In the genomic region with DNA sequence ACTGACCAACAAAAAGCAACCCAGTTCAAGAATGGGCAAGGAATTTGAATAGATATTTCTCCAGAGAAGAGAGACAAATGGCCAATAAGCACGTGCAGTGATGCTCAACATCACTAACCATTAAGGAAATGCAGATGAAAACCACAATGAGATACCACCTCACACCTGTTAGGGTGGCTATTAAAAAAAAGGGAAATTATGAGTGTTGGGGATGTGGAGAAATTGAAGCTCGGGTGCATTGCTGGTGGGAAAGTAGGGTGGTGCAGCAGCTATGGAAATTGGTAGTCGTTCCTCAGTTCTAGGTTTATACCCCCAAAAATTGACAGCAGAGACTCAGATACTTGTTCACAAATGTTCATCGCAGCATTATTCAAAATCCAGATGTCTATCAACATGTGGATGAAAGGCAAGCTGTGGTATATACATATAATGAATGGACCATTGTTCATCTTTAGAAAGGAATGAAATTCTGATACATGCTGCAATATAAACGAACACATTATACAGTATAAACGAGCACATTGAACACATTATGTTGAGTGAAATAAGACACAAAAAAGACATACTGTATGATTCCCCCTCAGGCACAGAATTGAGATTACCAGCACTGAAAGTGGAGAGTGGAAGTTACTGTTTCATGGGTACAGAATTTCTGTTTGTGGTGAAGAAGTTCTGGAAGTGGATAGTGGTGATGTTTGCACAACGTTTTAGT, we compare ENCODE assay signal across 8 cellular contexts. TPM values are rescaled to one million over a fixed set of nuclear protein-coding genes. Genes with fewer than 3 reads are reported as not detected.
DNase-seq lines count a peak whose midpoint lies in the region; ATAC-seq and TF ChIP-seq lines count a peak whose summit lies in the region.

No MANE protein-coding gene starts in this region.

- H3K18ac ChIP-seq in trophoblast cell (ENCODE audit: low read length) = no peak overlapping the region

- peak overlapping the region; percentile 91 for H3K27ac ChIP-seq in OCI-LY3 (ENCODE audit: low read length)
- H3K27ac ChIP-seq in endodermal cell (ENCODE audit: low read depth, low read length) = peak overlapping the region; percentile 89
- H3K27ac ChIP-seq in trophoblast cell (ENCODE audit: low read depth, low read length) = no peak overlapping the region

- H3K9me3 ChIP-seq in OCI-LY3 (ENCODE audit: insufficient read depth, low read length) (no peaks in the 10 kb centered on the region), endodermal cell (ENCODE audit: control insufficient read depth, low read length) (no peaks in the 10 kb centered on the region), trophoblast cell (ENCODE audit: insufficient read depth, low read depth, low read length) (no peaks in the 10 kb centered on the region)

- H3K36me3 ChIP-seq in OCI-LY3 (replicated peaks; ENCODE audit: low read depth, low read length) (peaks cover 29% of the 10 kb centered on the region), endodermal cell (ENCODE audit: control insufficient read depth, insufficient read depth, low read length) (peaks cover 8% of the 10 kb centered on the region), trophoblast cell (ENCODE audit: control insufficient read depth in 1 of 2, insufficient read depth in 2 of 2, low read length in 2 of 2) (peaks cover 0 to 3% of the 10 kb centered on the region in 2 experiments)

- no peak overlapping the region for H3K27ac Mint-ChIP-seq in endodermal cell

- H3K79me1 ChIP-seq in trophoblast cell (ENCODE audit: low read length) = peaks cover 8% of the 10 kb centered on the region

- H3K4me3 Mint-ChIP-seq in endodermal cell = peak overlapping the region; percentile 68

- H3K27me3 ChIP-seq in OCI-LY3 (ENCODE audit: low read depth, low read length) (no peaks in the 10 kb centered on the region), endodermal cell (ENCODE audit: control insufficient read depth, insufficient read depth, low read length, poor library complexity, severe bottlenecking) (no peaks in the 10 kb centered on the region), trophoblast cell (ENCODE audit: insufficient read depth, low read length) (no peaks in the 10 kb centered on the region)

- no peaks in the 10 kb centered on the region for H3K27me3 Mint-ChIP-seq in endodermal cell (ENCODE audit: insufficient read depth)

- H4K8ac ChIP-seq in trophoblast cell (ENCODE audit: low read depth, low read length) = no peak overlapping the region

- H3K79me2 ChIP-seq in OCI-LY3 (ENCODE audit: low read length) (peaks cover 68% of the 10 kb centered on the region), trophoblast cell (ENCODE audit: control insufficient read depth, insufficient read depth, low read length, poor library complexity) (peaks cover 9% of the 10 kb centered on the region)

- H3K14ac ChIP-seq in trophoblast cell (ENCODE audit: low read length) = no peak overlapping the region

- H2BK5ac ChIP-seq in trophoblast cell (ENCODE audit: low read depth, low read length, poor library complexity) = no peak overlapping the region

- WGBS in endodermal cell (ENCODE audit: insufficient coverage in 1 of 2, insufficient read length in 1 of 2), 2 experiments = 53 to 55% methylated on average over 5 to 7 of the region's 7 CpGs
- 100% methylated on average over 1 of the region's 7 CpGs for WGBS in trophoblast cell (ENCODE audit: extremely low coverage, insufficient coverage, insufficient read length)

- no peak overlapping the region for H4K12ac ChIP-seq in trophoblast cell (ENCODE audit: low read depth, low read length)

- no peak overlapping the region for H2BK120ac ChIP-seq in trophoblast cell (ENCODE audit: insufficient read depth, low read length, poor library complexity)

- TF ChIP-seq CTCF in OCI-LY3 (IDR thresholded peaks at IDR 0.05; ENCODE audit: low read depth, low read length) (no peak), endodermal cell (conservative IDR thresholded peaks at IDR 0.05) (no peak)

- ATAC-seq in HG02623 (IDR thresholded peaks at IDR 0.05; ENCODE audit: unreplicated experiment) = no peak

- peaks cover 13% of the 10 kb centered on the region for H3K4me1 Mint-ChIP-seq in endodermal cell

- H3K4me3 ChIP-seq in OCI-LY3 (ENCODE audit: low read length) = peak overlapping the region; percentile 88
- peak overlapping the region; percentile 100 for H3K4me3 ChIP-seq in endodermal cell (ENCODE audit: low read length)
- H3K4me3 ChIP-seq in trophoblast cell (ENCODE audit: low read depth, low read length) = no peak overlapping the region

- H3K4me1 ChIP-seq in OCI-LY3 (ENCODE audit: low read length) (peaks cover 32% of the 10 kb centered on the region), endodermal cell (ENCODE audit: control insufficient read depth, insufficient read depth, low read length) (no peaks in the 10 kb centered on the region), trophoblast cell (ENCODE audit: control insufficient read depth in 1 of 2, insufficient read depth in 2 of 2, low read length in 2 of 2) (peaks cover 3% of the 10 kb centered on the region in 2 experiments)

- H4K91ac ChIP-seq in trophoblast cell (ENCODE audit: low read depth, low read length) = no peak overlapping the region

- H2BK12ac ChIP-seq in trophoblast cell (ENCODE audit: low read length) = no peak overlapping the region

- H2AK5ac ChIP-seq in trophoblast cell (ENCODE audit: low read length) = no peak overlapping the region

- H3K4me2 ChIP-seq in OCI-LY3 (ENCODE audit: low read length) = peak overlapping the region; percentile 89
- H3K4me2 ChIP-seq in trophoblast cell (ENCODE audit: low read length) = peak overlapping the region; percentile 82

- H2AFZ ChIP-seq in OCI-LY3 (ENCODE audit: low read depth, low read length) = no peak overlapping the region
- H2AFZ ChIP-seq in trophoblast cell (ENCODE audit: insufficient read depth, low read length, poor library complexity) = no peak overlapping the region

- H3K9ac ChIP-seq in OCI-LY3 (ENCODE audit: low read length) (peak overlapping the region; percentile 93), endodermal cell (ENCODE audit: extremely low read depth, low read length, poor library complexity, severe bottlenecking) (peak overlapping the region; percentile 77), trophoblast cell (ENCODE audit: low read length) (no peak overlapping the region)

- no peaks in the 10 kb centered on the region for H3K9me3 Mint-ChIP-seq in endodermal cell

- no peak overlapping the region for H3K23ac ChIP-seq in trophoblast cell (ENCODE audit: low read length)

- H3K36me3 Mint-ChIP-seq in endodermal cell (ENCODE audit: low read depth) = peaks cover 14% of the 10 kb centered on the region

- DNase-seq in NOMO-1 treated with DMSO at 0.1 percent for 48 hours (lab: John Stamatoyannopoulos, UW; ENCODE audit: unreplicated experiment) = peak; percentile 31
- no peak for DNase-seq in NOMO-1 treated with dmso at 0.1 percent for 144 hours (lab: John Stamatoyannopoulos, UW; ENCODE audit: unreplicated experiment)
- DNase-seq in endodermal cell = no peak
- no peak for DNase-seq in trophoblast cell
- DNase-seq in activated gamma-delta T cell (lab: John Stamatoyannopoulos, UW) = no peak
- no peak for DNase-seq in NCI-H187 (lab: John Stamatoyannopoulos, UW)

- peaks cover 52% of the 10 kb centered on the region for H4K20me1 ChIP-seq in OCI-LY3 (ENCODE audit: insufficient read depth, low read length)

- peak overlapping the region; percentile 95 for H3K4ac ChIP-seq in trophoblast cell (ENCODE audit: low read depth, low read length)

RNA-seq across cellular contexts. Expression of gene CHAMP1, which starts 0.9 kb away (rescaled TPM):
- 10 to 100 TPM; 34.6 to 36.1 TPM for total RNA-seq in endodermal cell
- 50.6 TPM for polyA plus RNA-seq in endodermal cell (2013, experiment 1 of 2)
- 47.8 TPM for polyA plus RNA-seq in endodermal cell (2013, experiment 2 of 2)
- polyA plus RNA-seq in trophoblast cell (2013) = 21.9 and 22.6 TPM in 2 replicates

RNA-seq across cellular contexts. Expression of gene UPF3A, which starts 33.8 kb away (rescaled TPM):
- total RNA-seq in endodermal cell = 10 to 100 TPM; 56.5 to 81.2 TPM
- polyA plus RNA-seq in endodermal cell (2013, experiment 1 of 2) = 74.4 TPM
- 78.5 TPM for polyA plus RNA-seq in endodermal cell (2013, experiment 2 of 2)
- 52.6 and 53.2 TPM in 2 replicates for polyA plus RNA-seq in trophoblast cell (2013)
